Comparison of ENCODE assay signal across 8 cellular contexts in genomic region chr17:17613708-17614114, GRCh38. TPM values are rescaled to one million over a fixed set of nuclear protein-coding genes. Genes with fewer than 3 reads are reported as not detected.
A peak's percentile ranks its signal among the peaks of the same experiment; 100 is the strongest.
DNase-seq lines count a peak whose midpoint lies in the region; ATAC-seq, FAIRE-seq and TF ChIP-seq lines count a peak whose summit lies in the region.

No MANE protein-coding gene starts in this region.

- in situ Hi-C loops in T47D (cut with HindIII; ENCODE audit: low pct_unique_long_range_greater_than_20kb, low sequenced_read_pairs), result no loop called here

- DNase-seq in A549 (ENCODE audit: low read depth in 1 of 2, low spot score in 1 of 2) (peak; percentile 77 to 85), GM12865 (ENCODE audit: low read depth) (peak; percentile 76), MV-4-11 (lab: John Stamatoyannopoulos, UW) (peak; percentile 49), SW480 (ENCODE audit: low spot score) (peak; percentile 76), T47D (ENCODE audit: low read depth in 1 of 2, low spot score in 1 of 2) (peak; percentile 49 to 75), inferior parietal cortex (ENCODE audit: extremely low spot score) (peak; percentile 67), posterior vena cava (ENCODE audit: low spot score) (no peak)
- DNase-seq in stimulated activated CD4-positive, alpha-beta T cell treated with anti-CD3 and anti-CD28 coated beads, Interleukin-1b, Interleukin-23, amount 100 ng/mL, for 48 hours, result peak; percentile 48

- ATAC-seq in A549, result peak; percentile 97 to 98

- TF ChIP-seq POLR2A in A549 (IDR thresholded peaks at IDR 0.05; ENCODE audit: low read length), result no peak

- TF ChIP-seq RAD21 in A549 (conservative IDR thresholded peaks at IDR 0.05 in 1 of 2, IDR thresholded peaks at IDR 0.05 in 1 of 2), result peak; percentile 54 to 55; a peak in 3 of 5 replicates

- no peak overlapping the region for H3K4me3 ChIP-seq in A549
- no peak overlapping the region for H3K4me3 ChIP-seq in GM12865 (ENCODE audit: low read depth, low read length)

- peak; percentile 59 for TF ChIP-seq CTCF in A549 (IDR thresholded peaks at IDR 0.05)
- peak; percentile 77 for TF ChIP-seq CTCF in GM12865 (IDR thresholded peaks at IDR 0.05; ENCODE audit: insufficient read depth, low read depth, low read length, missing control alignments)

- TF ChIP-seq EP300 in A549 (IDR thresholded peaks at IDR 0.05), result no peak

- CTCF ChIA-PET in A549 (lab: Yijun Ruan, JAX), result interaction anchor here (0.6 to 8.9 kb wide), 44 partner anchors 9 to 370 kb away, joined by 3 to 76 read pairs (median 4); partner anchors contain the start of genes PEMT and RASD1

- H3K4me2 ChIP-seq in A549, result peak overlapping the region; percentile 41; the same call in 1 of the 3 replicates

- H3K27ac ChIP-seq in A549, result no peak overlapping the region

- POLR2A ChIA-PET in A549 (lab: Yijun Ruan, JAX), result interaction anchor here (1.1 kb wide), 2 partner anchors 22 to 117 kb away, joined by 8 to 14 read pairs; partner anchors contain the start of genes PEMT and RASD1

- H3K9me3 ChIP-seq in A549, result 0 out of 3 replicates have a peak, but pooled peaks cover 3% of the 10 kb centered on the region

- intact Hi-C loops in posterior vena cava (cut with DNase I), result loop anchor here in 1 of 2 donors (5.0 kb wide), 1 partner anchor 699 kb away; the partner anchor contains the start of gene TOP3A

- H3K4me1 ChIP-seq in A549, result no peaks in the 10 kb centered on the region

- FAIRE-seq in A549 (lab: Jason Lieb, UNC), result peak; percentile 97

- 0% methylated on average over 3 of the region's 3 CpGs for WGBS in A549 (ENCODE audit: missing lambda C conversion rate)

TF ChIP-seq in A549, 52 proteins besides CTCF, POLR2A, EP300 and RAD21:
- no peak for TF ChIP-seq POLR2AphosphoS2 (conservative IDR thresholded peaks at IDR 0.05; ENCODE audit: low read length)
- peak; percentile 68 for TF ChIP-seq SMC3 (IDR thresholded peaks at IDR 0.05)
- TF ChIP-seq BHLHE40 (IDR thresholded peaks at IDR 0.05; ENCODE audit: low read depth, low read length), result no peak
- no peak for TF ChIP-seq CBX2 (IDR thresholded peaks at IDR 0.05; ENCODE audit: borderline replicate concordance, low read depth)
- no peak for TF ChIP-seq BCL3 (IDR thresholded peaks at IDR 0.05)
TF ChIP-seq in A549: peak in this region for 1.

RNA-seq across cellular contexts. Expression of gene PEMT, which starts 22.2 kb away (rescaled TPM):
- 47.8 and 62.4 TPM in 2 replicates for polyA plus RNA-seq in A549 (2011; rRNA removed)
- polyA plus RNA-seq in A549 (2012; cell fraction: cytosol; rRNA removed), result 88.6 and 124 TPM in 2 replicates
- 78.3 and 88.5 TPM in 2 replicates for polyA plus RNA-seq in A549 (2012; cell fraction: nucleus; rRNA removed)
- 40.1 to 47.5 TPM (median 43.0 TPM) in 3 replicates for polyA plus RNA-seq in A549 (2017; fragmentation: RNase III; extraction: RNeasy Plus Mini Kit Qiagen cat#74134 plus additional on column Dnase treatment)
- 34.0 and 49.1 TPM in 2 replicates for polyA minus RNA-seq in A549 (2011; rRNA and poly(A)+ RNA removed)
- total RNA-seq in posterior vena cava, result 10 to 100 TPM; 25.6 to 26.0 TPM
